ENCODE assay signal across 15 cellular contexts in genomic region chr22:37565830-37566229, GRCh38. TPM values are rescaled to one million over a fixed set of nuclear protein-coding genes. Genes with fewer than 3 reads are reported as not detected.
DNase-seq lines count a peak whose midpoint lies in the region; ATAC-seq and TF ChIP-seq lines count a peak whose summit lies in the region.
"Had no signal": no experiment of that assay in that cellular context is flagged by ENCODE, and none has a peak within 500 bp of the region (broad histone marks: within the 10 kb centered on the region; RNA-seq: fewer than 3 reads in every experiment).

No MANE protein-coding gene starts in this region.

- peak overlapping the region in 4 of 7 donors; percentile 5 to 74 (median 50) for H3K4me3 Mint-ChIP-seq in CD8-positive, alpha-beta memory T cell
- H3K4me3 Mint-ChIP-seq in activated CD4-positive, alpha-beta memory T cell treated with anti-CD3 and anti-CD28 coated beads for 36 hours = peak overlapping the region; percentile 18
- H3K4me3 Mint-ChIP-seq: activated naive CD4-positive, alpha-beta T cell treated with anti-CD3 and anti-CD28 coated beads for 36 hours had no signal

- peaks cover 33 to 41% of the 10 kb centered on the region in 2 donors for H3K27me3 Mint-ChIP-seq in CD8-positive, alpha-beta memory T cell
- peaks cover 32% of the 10 kb centered on the region for H3K27me3 Mint-ChIP-seq in activated CD4-positive, alpha-beta memory T cell treated with anti-CD3 and anti-CD28 coated beads for 36 hours

- no peak for ATAC-seq in GM21381 (IDR thresholded peaks at IDR 0.05; ENCODE audit: unreplicated experiment)
- ATAC-seq: esophagus mucosa had no signal

- no peaks in the 10 kb centered on the region for H3K9me3 Mint-ChIP-seq in CD8-positive, alpha-beta memory T cell
- H3K9me3 Mint-ChIP-seq in activated CD4-positive, alpha-beta memory T cell treated with anti-CD3 and anti-CD28 coated beads for 36 hours = no peaks in the 10 kb centered on the region
- H3K9me3 Mint-ChIP-seq: activated naive CD4-positive, alpha-beta T cell treated with anti-CD3 and anti-CD28 coated beads for 36 hours; CD4-positive, alpha-beta T cell had no signal

- H3K36me3 ChIP-seq in CD8-positive, alpha-beta memory T cell (ENCODE audit: insufficient read depth, low read length) = no peaks in the 10 kb centered on the region
- no peaks in the 10 kb centered on the region for H3K36me3 ChIP-seq in smooth muscle cell (ENCODE audit: low read depth)

- H3K9ac ChIP-seq in smooth muscle cell (ENCODE audit: low read depth) = no peak overlapping the region

- peaks cover 24% of the 10 kb centered on the region for H3K27me3 ChIP-seq in CD8-positive, alpha-beta memory T cell (ENCODE audit: insufficient read depth, low read length, poor library complexity, severe bottlenecking)
- H3K27me3 ChIP-seq in smooth muscle cell (ENCODE audit: low read depth) = no peaks in the 10 kb centered on the region

- H3K27ac ChIP-seq in CD8-positive, alpha-beta memory T cell (ENCODE audit: low read depth, low read length) = no peak overlapping the region
- peak overlapping the region; percentile 3 for H3K27ac ChIP-seq in smooth muscle cell (ENCODE audit: low read depth)

- intact Hi-C loops in activated CD4-positive, alpha-beta memory T cell treated with anti-CD3 and anti-CD28 coated beads for 36 hours (cut with micrococcal nuclease) = loop anchor here (2.0 kb wide), 1 partner anchor 81 kb away; no protein-coding TSS in a partner anchor

- DNase-seq in CD8-positive, alpha-beta memory T cell = no peak
- no peak for DNase-seq in activated CD4-positive, alpha-beta memory T cell treated with anti-CD3 and anti-CD28 coated beads for 36 hours
- DNase-seq in globus pallidus (ENCODE audit: low spot score) (peak; percentile 16), smooth muscle cell (lab: John Stamatoyannopoulos, UW; ENCODE audit: unreplicated experiment) (no peak), NCI-H1105 (lab: John Stamatoyannopoulos, UW) (no peak), DMS 273 treated with DMSO at 0.1 percent for 48 hours (lab: John Stamatoyannopoulos, UW) (no peak)
- DNase-seq in activated CD4-positive, alpha-beta T cell treated with anti-CD3 and anti-CD28 coated beads for 4 hours = no peak
- DNase-seq: GF-D8, HCEC 1CT, NCI-H2081 treated with DMSO at 0.1 percent for 48 hours, T1000 had no signal

- H3K4me1 ChIP-seq in CD8-positive, alpha-beta memory T cell (ENCODE audit: insufficient read depth, low read length) = peaks cover 39% of the 10 kb centered on the region
- peaks cover 18% of the 10 kb centered on the region for H3K4me1 ChIP-seq in smooth muscle cell (ENCODE audit: low read depth)

- POLR2A ChIA-PET in CD8-positive, alpha-beta memory T cell (lab: Charles Lee) = interaction anchor here (0.9 to 1.1 kb wide), 2 partner anchors 11 to 24 kb away, joined by 3 to 8 read pairs; no protein-coding TSS in a partner anchor
- POLR2A ChIA-PET in activated CD4-positive, alpha-beta memory T cell treated with anti-CD3 and anti-CD28 coated beads for 36 hours (lab: Charles Lee) = interaction anchor here (1.3 to 2.7 kb wide), 6 partner anchors 16 to 402 kb away, joined by 3 to 18 read pairs (median 10); partner anchors contain the start of gene MFNG

- no peak overlapping the region for H3K4me2 ChIP-seq in smooth muscle cell

- peaks cover 23% of the 10 kb centered on the region for H3F3A ChIP-seq in smooth muscle cell (ENCODE audit: low read depth)

- H3K4me3 ChIP-seq in CD8-positive, alpha-beta memory T cell (ENCODE audit: low read length) = no peak overlapping the region
- H3K4me3 ChIP-seq in smooth muscle cell = no peak overlapping the region

- CTCF ChIA-PET in CD8-positive, alpha-beta memory T cell (lab: Charles Lee) = interaction anchor here (1.4 to 10.4 kb wide), 9 partner anchors 9 to 301 kb away, joined by 3 to 315 read pairs (median 17); partner anchors contain the start of gene LGALS2
- CTCF ChIA-PET in activated CD4-positive, alpha-beta memory T cell treated with anti-CD3 and anti-CD28 coated beads for 36 hours (lab: Charles Lee) = interaction anchor here (0.6 to 15.3 kb wide), 15 partner anchors 8 to 665 kb away, joined by 3 to 612 read pairs (median 11); partner anchors contain the start of gene MFNG

- no peaks in the 10 kb centered on the region for H3K9me3 ChIP-seq in CD8-positive, alpha-beta memory T cell (ENCODE audit: low read length)
- no peaks in the 10 kb centered on the region for H3K9me3 ChIP-seq in smooth muscle cell (replicated peaks; ENCODE audit: low read depth)

- peaks cover 95% of the 10 kb centered on the region for H4K20me1 ChIP-seq in smooth muscle cell (ENCODE audit: low read depth)

- TF ChIP-seq CTCF in smooth muscle cell (IDR thresholded peaks at IDR 0.05; ENCODE audit: borderline replicate concordance, insufficient read depth, poor library complexity, severe bottlenecking) = no peak

- H3K79me2 ChIP-seq in smooth muscle cell (ENCODE audit: low read depth) = peaks cover 83% of the 10 kb centered on the region

- no peak overlapping the region for H2AFZ ChIP-seq in smooth muscle cell (ENCODE audit: low read depth)

- no peaks in the 10 kb centered on the region for H3K36me3 Mint-ChIP-seq in CD8-positive, alpha-beta memory T cell
- H3K36me3 Mint-ChIP-seq in activated CD4-positive, alpha-beta memory T cell treated with anti-CD3 and anti-CD28 coated beads for 36 hours = no peaks in the 10 kb centered on the region

- peak overlapping the region in 2 of 8 donors; percentile 35 to 64 for H3K27ac Mint-ChIP-seq in CD8-positive, alpha-beta memory T cell
- H3K27ac Mint-ChIP-seq in activated CD4-positive, alpha-beta memory T cell treated with anti-CD3 and anti-CD28 coated beads for 36 hours = peak overlapping the region; percentile 57
- H3K27ac Mint-ChIP-seq: activated naive CD4-positive, alpha-beta T cell treated with anti-CD3 and anti-CD28 coated beads for 36 hours; CD4-positive, alpha-beta T cell had no signal

- peaks cover 26 to 41% (median 27%) of the 10 kb centered on the region in 3 donors for H3K4me1 Mint-ChIP-seq in CD8-positive, alpha-beta memory T cell
- peaks cover 38% of the 10 kb centered on the region for H3K4me1 Mint-ChIP-seq in activated CD4-positive, alpha-beta memory T cell treated with anti-CD3 and anti-CD28 coated beads for 36 hours (ENCODE audit: low read depth)

- WGBS in smooth muscle cell (ENCODE audit: low lambda C conversion rate) = 98% methylated on average over 17 of the region's 17 CpGs

RNA-seq across cellular contexts. Expression of gene CDC42EP1, which starts 5.5 kb away (rescaled TPM):
- total RNA-seq in CD8-positive, alpha-beta memory T cell = under 1 TPM; 0.13 to 0.31 TPM
- polyA plus RNA-seq in CD8-positive, alpha-beta memory T cell = not detected
- 1 to 10 TPM; 1.4 to 1.9 TPM for total RNA-seq in activated CD4-positive, alpha-beta memory T cell treated with anti-CD3 and anti-CD28 coated beads for 36 hours
- total RNA-seq in smooth muscle cell = 14.0 and 19.1 TPM in 2 replicates
- 89.6 and 94.9 TPM in 2 replicates for polyA plus RNA-seq in smooth muscle cell
- total RNA-seq: CD4-positive, alpha-beta T cell had no signal

RNA-seq across cellular contexts. Expression of gene LGALS2, which starts 14.1 kb away (rescaled TPM):
- total RNA-seq in CD8-positive, alpha-beta memory T cell = not detected
- polyA plus RNA-seq in CD8-positive, alpha-beta memory T cell = not detected
- not detected for total RNA-seq in activated CD4-positive, alpha-beta memory T cell treated with anti-CD3 and anti-CD28 coated beads for 36 hours
- total RNA-seq in smooth muscle cell = not detected in 2 replicates
- 0.48 and 1.1 TPM in 2 replicates for polyA plus RNA-seq in smooth muscle cell
- total RNA-seq: activated naive CD4-positive, alpha-beta T cell treated with anti-CD3 and anti-CD28 coated beads for 36 hours; esophagus mucosa had no signal

RNA-seq across cellular contexts. Expression of gene GGA1, which starts 42.8 kb away (rescaled TPM):
- total RNA-seq in CD8-positive, alpha-beta memory T cell = 10 to 100 TPM; 69.1 to 74.3 TPM
- 34.9 TPM for polyA plus RNA-seq in CD8-positive, alpha-beta memory T cell
- 10 to 100 TPM; 59.0 to 61.1 TPM for total RNA-seq in activated CD4-positive, alpha-beta memory T cell treated with anti-CD3 and anti-CD28 coated beads for 36 hours
- total RNA-seq in smooth muscle cell = 15.6 and 27.3 TPM in 2 replicates
- polyA plus RNA-seq in smooth muscle cell = 44.0 and 59.6 TPM in 2 replicates

RNA-seq across cellular contexts. Expression of gene CARD10, which starts 46.6 kb away (rescaled TPM):
- under 1 TPM; 0.29 to 0.31 TPM for total RNA-seq in CD8-positive, alpha-beta memory T cell
- polyA plus RNA-seq in CD8-positive, alpha-beta memory T cell = 1.0 TPM
- total RNA-seq in activated CD4-positive, alpha-beta memory T cell treated with anti-CD3 and anti-CD28 coated beads for 36 hours = under 1 TPM in 1 of 2 experiments, not detected in 1; 0.12 TPM
- total RNA-seq in smooth muscle cell = 3.7 and 6.0 TPM in 2 replicates
- 2.3 and 5.4 TPM in 2 replicates for polyA plus RNA-seq in smooth muscle cell
- total RNA-seq: activated naive CD4-positive, alpha-beta T cell treated with anti-CD3 and anti-CD28 coated beads for 36 hours had no signal
